ENCODE assay signal across 32 cellular contexts in genomic region chr5:51082741-51083140, GRCh38.
"Had no signal": no experiment of that assay in that cellular context is flagged by ENCODE, and none has a peak within 500 bp of the region (broad histone marks: within the 10 kb centered on the region; RNA-seq: fewer than 3 reads in every experiment).

No MANE protein-coding gene starts in this region.

- H3K4me1 ChIP-seq: adrenal gland, body of pancreas, breast epithelium had no signal

- H3K9me3 ChIP-seq: adrenal gland, body of pancreas, breast epithelium had no signal

- H3K4me3 ChIP-seq: adrenal gland, body of pancreas, breast epithelium had no signal

- ATAC-seq: activated CD8-positive, alpha-beta T cell treated with anti-CD3 and anti-CD28 coated beads for 36 hours; activated naive CD4-positive, alpha-beta T cell treated with anti-CD3 and anti-CD28 coated beads, Interleukin-2, amount 50 U/mL, for 72 hours; activated T-cell treated with anti-CD3 and anti-CD28 coated beads, Interleukin-2, amount 50 U/mL, for 4 hours; activated T-cell treated with anti-CD3 and anti-CD28 coated beads, Interleukin-2, amount 50 U/mL, for 72 hours; activated T-helper 17 cell treated with anti-CD3 and anti-CD28 coated beads, Interleukin-2, amount 50 U/mL, for 72 hours; body of pancreas had no signal

- H3K36me3 ChIP-seq: adrenal gland, brain microvascular endothelial cell, breast epithelium had no signal

- DNase-seq: activated B cell treated with CpG ODN at 0.5 μM for 24 hours; activated CD4-positive, alpha-beta memory T cell treated with anti-CD3 and anti-CD28 coated beads for 36 hours; activated CD4-positive, alpha-beta T cell treated with anti-CD3 and anti-CD28 coated beads for 4 hours; activated CD4-positive, alpha-beta T cell treated with anti-CD3 and anti-CD28 coated beads, Interleukin-2, amount 10 ng/mL, durations not matched to agents 24 days and 14 days; activated CD4-positive, alpha-beta T cell treated with anti-CD3 and anti-CD28 coated beads, Interleukin-2, amount 50 U/mL, for 1 hour; activated CD4-positive, alpha-beta T cell treated with anti-CD3 and anti-CD28 coated beads, Interleukin-2, amount 50 U/mL, for 4 hours; activated CD4-positive, CD25-positive, alpha-beta regulatory T cell treated with anti-CD3 and anti-CD28 coated beads, Interleukin-2, amount 50 U/mL, for 72 hours; activated CD8-positive, alpha-beta memory T cell treated with anti-CD3 and anti-CD28 coated beads, Interleukin-2, amount 50 U/mL, for 4 hours; activated CD8-positive, alpha-beta T cell treated with anti-CD3 and anti-CD28 coated beads for 36 hours; activated effector memory CD4-positive, alpha-beta T cell treated with anti-CD3 and anti-CD28 coated beads, Interleukin-2, amount 50 U/mL, for 16 hours; activated gamma-delta T cell treated with Interleukin-2 at 50 U/mL for 16 hours; activated naive CD4-positive, alpha-beta T cell; activated naive CD4-positive, alpha-beta T cell treated with anti-CD3 and anti-CD28 coated beads for 36 hours; activated naive CD4-positive, alpha-beta T cell treated with anti-CD3 and anti-CD28 coated beads, Interleukin-2, amount 50 U/mL, for 16 hours; activated naive CD8-positive, alpha-beta T cell treated with anti-CD3 and anti-CD28 coated beads for 36 hours; activated T-cell treated with anti-CD3 and anti-CD28 coated beads for 4 hours; activated T-cell treated with anti-CD3 and anti-CD28 coated beads, Interleukin-2, amount 50 U/mL, for 1 hour; activated T-cell treated with anti-CD3 and anti-CD28 coated beads, Interleukin-2, amount 50 U/mL, for 4 hours; activated T-cell treated with anti-CD3 and anti-CD28 coated beads, Interleukin-2, amount 50 U/mL, for 72 hours; adrenal gland; amniotic stem cell; aorta; body of pancreas; brain microvascular endothelial cell; central memory CD4-positive, alpha-beta T cell; T-helper 1 cell; T-helper 2 cell; T-helper 9 cell had no signal

- H3K27me3 ChIP-seq: adrenal gland, body of pancreas, brain microvascular endothelial cell, breast epithelium had no signal

- H3K27ac ChIP-seq: adrenal gland, body of pancreas, brain microvascular endothelial cell, breast epithelium, VCaP had no signal
